ENCODE assay signal across 8 cellular contexts in genomic region chr10:52729259-52730104, GRCh38. TPM values are rescaled to one million over a fixed set of nuclear protein-coding genes. Genes with fewer than 3 reads are reported as not detected.
A peak's percentile ranks its signal among the peaks of the same experiment; 100 is the strongest.
DNase-seq lines count a peak whose midpoint lies in the region; ATAC-seq, FAIRE-seq and TF ChIP-seq lines count a peak whose summit lies in the region.

No MANE protein-coding gene starts in this region.

- WGBS in psoas muscle, 3 donors: 34 to 36% (median 35%) methylated on average over 9 of the region's 9 CpGs

- H3K79me2 ChIP-seq in HCT116 (ENCODE audit: insufficient read depth, low read length) (no peaks in the 10 kb centered on the region), OCI-LY3 (ENCODE audit: low read length) (no peaks in the 10 kb centered on the region)

- CTCF ChIA-PET in HCT116 (lab: Charles Lee): interaction anchor here (0.7 to 3.7 kb wide), 2 partner anchors 79 to 84 kb away, joined by 3 to 40 read pairs; no protein-coding TSS in a partner anchor

- TF ChIP-seq CTCF in D721Med (IDR thresholded peaks at IDR 0.05; ENCODE audit: insufficient read depth, missing control alignments) (peak; percentile 56), HCT116 (IDR thresholded peaks at IDR 0.05 in 2 of 3, conservative IDR thresholded peaks at IDR 0.05 in 1 of 3; ENCODE audit: borderline replicate concordance in 1 of 3, insufficient read depth in 1 of 3, low read depth in 2 of 3, low read length in 2 of 3) (peak; percentile 38 to 77 (median 63); a peak in 4 of 6 replicates), OCI-LY3 (IDR thresholded peaks at IDR 0.05; ENCODE audit: low read depth, low read length) (peak; percentile 68), psoas muscle (IDR thresholded peaks at IDR 0.05) (peak; percentile 39)

- no TSS peak for BruUV-seq in HCT116 (replicated peaks; lab: Mats Ljungman, UMichigan)

- H3K27me3 ChIP-seq in HCT116 (ENCODE audit: insufficient read depth, low read length): no peaks in the 10 kb centered on the region
- no peaks in the 10 kb centered on the region for H3K27me3 ChIP-seq in OCI-LY3 (ENCODE audit: low read depth, low read length)
- no peaks in the 10 kb centered on the region for H3K27me3 ChIP-seq in psoas muscle (ENCODE audit: insufficient read depth in 3 of 3, low read length in 2 of 3)

- H3K4me1 ChIP-seq in HCT116 (ENCODE audit: control insufficient read depth in 1 of 2, insufficient read depth in 2 of 2, low read length in 2 of 2) (no peaks in the 10 kb centered on the region), OCI-LY3 (ENCODE audit: low read length) (peaks cover 3% of the 10 kb centered on the region; the same call in 1 of the 2 replicates), psoas muscle (no peaks in the 10 kb centered on the region)

- DNase-seq in D721Med (ENCODE audit: insufficient read length, low spot score): no peak
- DNase-seq in HCT116 (ENCODE audit: low read depth, low spot score): peak; percentile 21
- peak; percentile 21 to 30 for DNase-seq in erythroblast (lab: John Stamatoyannopoulos, UW)
- DNase-seq in psoas muscle: no peak
- DNase-seq in activated effector memory CD4-positive, alpha-beta T cell treated with anti-CD3 and anti-CD28 coated beads, Interleukin-2, amount 50 U/mL, for 16 hours: no peak

- intact Hi-C loops in HCT116 (cut with micrococcal nuclease): loop anchor here (1.0 kb wide), 2 partner anchors 85 to 421 kb away; no protein-coding TSS in a partner anchor
- intact Hi-C loops in psoas muscle (cut with DNase I): loop anchor here (1.0 to 2.0 kb wide), 2 partner anchors 85 kb away; no protein-coding TSS in a partner anchor

- H3K4me2 ChIP-seq in HCT116 (ENCODE audit: low read length) (peak overlapping the region; percentile 41), OCI-LY3 (ENCODE audit: low read length) (peak overlapping the region; percentile 74)

- FAIRE-seq in D721Med (lab: Jason Lieb, UNC): peak; percentile 38

- no peak overlapping the region; a peak in 1 of 4 replicates for H3K4me3 ChIP-seq in HCT116 (replicated peaks in 1 of 2; ENCODE audit: low read depth in 1 of 2, low read length in 2 of 2)
- peak overlapping the region; percentile 56 for H3K4me3 ChIP-seq in OCI-LY3 (ENCODE audit: low read length)
- no peak overlapping the region for H3K4me3 ChIP-seq in psoas muscle

- POLR2A ChIA-PET in HCT116 (lab: Charles Lee): no interaction called here

- H3K36me3 ChIP-seq in HCT116 (ENCODE audit: control insufficient read depth in 1 of 2, insufficient read depth in 2 of 2, low read length in 2 of 2) (no peaks in the 10 kb centered on the region), OCI-LY3 (replicated peaks; ENCODE audit: low read depth, low read length) (no peaks in the 10 kb centered on the region), psoas muscle (ENCODE audit: insufficient read depth in 1 of 2, low read depth in 1 of 2) (no peaks in the 10 kb centered on the region)

- peak overlapping the region; percentile 61 for H2AFZ ChIP-seq in HCT116 (ENCODE audit: low read depth, low read length, poor library complexity, severe bottlenecking)
- H2AFZ ChIP-seq in OCI-LY3 (ENCODE audit: low read depth, low read length): peak overlapping the region; percentile 47; the same call in 1 of the 2 replicates

- H3K9me3 ChIP-seq in HCT116 (ENCODE audit: control insufficient read depth in 1 of 2, insufficient read depth in 1 of 2, low read depth in 1 of 2, low read length in 2 of 2) (no peaks in the 10 kb centered on the region), OCI-LY3 (ENCODE audit: insufficient read depth, low read length) (no peaks in the 10 kb centered on the region), psoas muscle (no peaks in the 10 kb centered on the region)

- ATAC-seq in HCT116 (peak; percentile 69), psoas muscle (peak in 2 of 4 donors; percentile 54 to 71), HG03460 (IDR thresholded peaks at IDR 0.05; ENCODE audit: unreplicated experiment) (no peak), HG02884 (IDR thresholded peaks at IDR 0.05; ENCODE audit: unreplicated experiment) (no peak)

- H3K27ac ChIP-seq in HCT116 (ENCODE audit: low read depth, low read length): no peak overlapping the region
- no peak overlapping the region for H3K27ac ChIP-seq in OCI-LY3 (ENCODE audit: low read length)
- H3K27ac ChIP-seq in psoas muscle: no peak overlapping the region

- no peaks in the 10 kb centered on the region for H3K9me2 ChIP-seq in HCT116 (ENCODE audit: insufficient read depth)

- TF ChIP-seq POLR2A in HCT116 (IDR thresholded peaks at IDR 0.05; ENCODE audit: borderline replicate concordance, extremely low read depth, insufficient read depth, insufficient read length): no peak
- no peak for TF ChIP-seq POLR2A in erythroblast (IDR thresholded peaks at IDR 0.05; ENCODE audit: low read length)

- RAD21 ChIA-PET in HCT116 (lab: Charles Lee; ENCODE audit: low non-redundant PET in 1 of 2, low total read pairs in 2 of 2, uncharacterized antibody in 2 of 2, unreplicated experiment in 2 of 2): interaction anchor here in 1 of 2 experiments (0.7 kb wide), 1 partner anchor 86 kb away, joined by 3 read pairs; no protein-coding TSS in a partner anchor

- H4K20me1 ChIP-seq in HCT116 (ENCODE audit: insufficient read depth) (no peaks in the 10 kb centered on the region), OCI-LY3 (ENCODE audit: insufficient read depth, low read length) (no peaks in the 10 kb centered on the region)

- peak; percentile 78 for TF ChIP-seq RAD21 in HCT116 (IDR thresholded peaks at IDR 0.05; ENCODE audit: low read depth)

- H3K9ac ChIP-seq in HCT116 (ENCODE audit: low read length) (no peak overlapping the region), OCI-LY3 (ENCODE audit: low read length) (no peak overlapping the region)

TF ChIP-seq in HCT116, 20 proteins besides CTCF, POLR2A, EP300 and RAD21:
- no peak for TF ChIP-seq YY1 (IDR thresholded peaks at IDR 0.05; ENCODE audit: extremely low read depth, insufficient replicate concordance, low read depth, low read length)
- no peak for TF ChIP-seq ATF3 (IDR thresholded peaks at IDR 0.05)
- TF ChIP-seq EZH2 (IDR thresholded peaks at IDR 0.05): no peak
- no peak for TF ChIP-seq CEBPB (IDR thresholded peaks at IDR 0.05; ENCODE audit: low read depth)
- no peak for TF ChIP-seq EZH2phosphoT487 (IDR thresholded peaks at IDR 0.05; ENCODE audit: borderline replicate concordance)
- TF ChIP-seq FOSL1 (IDR thresholded peaks at IDR 0.05; ENCODE audit: low read depth): no peak
- TF ChIP-seq TCF7L2 (IDR thresholded peaks at IDR 0.05; ENCODE audit: borderline replicate concordance, extremely low read depth, insufficient read depth, insufficient read length): no peak
- TF ChIP-seq JUND (IDR thresholded peaks at IDR 0.05): no peak
- no peak for TF ChIP-seq SIN3A (IDR thresholded peaks at IDR 0.05; ENCODE audit: low read depth)
- no peak for TF ChIP-seq MAX (IDR thresholded peaks at IDR 0.05)
- TF ChIP-seq CBX3 (IDR thresholded peaks at IDR 0.05; ENCODE audit: low read depth): no peak
- TF ChIP-seq POLR2AphosphoS5 (IDR thresholded peaks at IDR 0.05; ENCODE audit: low read depth, low read length): no peak
- no peak for TF ChIP-seq SRF (IDR thresholded peaks at IDR 0.05; ENCODE audit: low read depth)
- TF ChIP-seq SP1 (IDR thresholded peaks at IDR 0.05; ENCODE audit: low read depth): no peak
- TF ChIP-seq ELF1 (IDR thresholded peaks at IDR 0.05; ENCODE audit: borderline replicate concordance, low read depth): no peak
- TF ChIP-seq EGR1 (IDR thresholded peaks at IDR 0.05; ENCODE audit: low read depth): no peak
- no peak for TF ChIP-seq ZFX (IDR thresholded peaks at IDR 0.05)

RNA-seq across cellular contexts. Expression of gene MBL2, which starts 43.1 kb away (rescaled TPM):
- total RNA-seq in HCT116 (2021; ENCODE audit: unreplicated experiment) (not detected), psoas muscle (not detected)
- polyA plus RNA-seq in HCT116 (2012): not detected in 2 replicates
- not detected for polyA plus RNA-seq in psoas muscle

Comparison
In these comparisons a context has a peak if more than half of its experiments do, and no peak if none do; other contexts are left out.
1. DNase-seq: peak in HCT116 (single experiment) and erythroblast (2 of 2); none in D721Med (single experiment), psoas muscle (0 of 2) and activated effector memory CD4-positive, alpha-beta T cell treated with anti-CD3 and anti-CD28 coated beads, Interleukin-2, amount 50 U/mL, for 16 hours (single experiment).
2. Peak in every context shown above with its lines, with median percentiles within 50 percentile points of each other: CTCF ChIP-seq.